In the genomic region with DNA sequence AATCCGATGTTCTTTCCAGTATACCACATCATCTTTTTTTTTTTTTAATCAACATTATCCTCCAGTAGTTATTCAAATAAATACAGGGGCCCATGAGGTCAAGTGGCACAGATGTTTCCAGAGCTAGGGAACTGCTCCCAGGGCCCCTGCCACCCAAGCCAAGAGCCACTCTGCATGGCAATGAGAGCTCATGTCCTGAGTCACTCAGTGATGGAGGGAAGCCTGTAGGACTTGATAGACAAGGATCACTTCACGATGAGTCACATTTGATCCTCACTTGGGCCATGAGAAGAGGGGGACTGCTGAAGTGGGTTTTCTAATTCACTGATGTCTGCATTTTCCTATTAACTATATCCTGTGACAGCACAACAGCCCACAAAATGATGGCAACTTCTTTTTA, we compare ENCODE assay signal across 20 cellular contexts.
DNase-seq lines count a peak whose midpoint lies in the region; ATAC-seq, FAIRE-seq and TF ChIP-seq lines count a peak whose summit lies in the region.
"Had no signal": no experiment of that assay in that cellular context is flagged by ENCODE, and none has a peak within 500 bp of the region (broad histone marks: within the 10 kb centered on the region; RNA-seq: fewer than 3 reads in every experiment).

No MANE protein-coding gene starts in this region.

- no peak overlapping the region for H3K4me2 ChIP-seq in A549
- H3K4me2 ChIP-seq: GM23338 had no signal

- POLR2A ChIA-PET in A549 (lab: Yijun Ruan, JAX), result no interaction called here

- no peaks in the 10 kb centered on the region for H3K27me3 ChIP-seq in MG63
- H3K27me3 ChIP-seq in bronchial epithelial cell (ENCODE audit: control insufficient read depth, insufficient read depth, low read length), result no peaks in the 10 kb centered on the region
- no peaks in the 10 kb centered on the region for H3K27me3 ChIP-seq in tibial nerve
- H3K27me3 ChIP-seq in uterus, result no peaks in the 10 kb centered on the region
- H3K27me3 ChIP-seq in suprapubic skin, result no peaks in the 10 kb centered on the region
- H3K27me3 ChIP-seq: SJSA1 had no signal

- intact Hi-C loops in uterus (cut with DNase I; ENCODE audit: low total_unique reads), result no loop called here

- ATAC-seq in A549 (peak in 1 of 2 experiments; percentile 10; a peak in 1 of 6 replicates), GM18907 (IDR thresholded peaks at IDR 0.05; ENCODE audit: unreplicated experiment) (no peak)
- ATAC-seq: GM23338 had no signal

- TF ChIP-seq RAD21 in A549 (conservative IDR thresholded peaks at IDR 0.05 in 1 of 2, IDR thresholded peaks at IDR 0.05 in 1 of 2), result no peak

- FAIRE-seq in A549 (lab: Jason Lieb, UNC) (no peak), bronchial epithelial cell (lab: Jason Lieb, UNC) (no peak)
- FAIRE-seq: GM19239 had no signal

- H3K4me3 ChIP-seq in A549 (no peak overlapping the region), MG63 (no peak overlapping the region), bronchial epithelial cell (ENCODE audit: low read depth, low read length) (no peak overlapping the region), tibial nerve (no peak overlapping the region), uterus (no peak overlapping the region), suprapubic skin (no peak overlapping the region)
- H3K4me3 ChIP-seq: GM23338, SJSA1 had no signal

- H3K4me1 ChIP-seq in A549, result peaks cover 22% of the 10 kb centered on the region
- H3K4me1 ChIP-seq in tibial nerve, result peaks cover 0 to 26% (median 5%) of the 10 kb centered on the region in 4 donors
- no peaks in the 10 kb centered on the region for H3K4me1 ChIP-seq in uterus
- peaks cover 35% of the 10 kb centered on the region for H3K4me1 ChIP-seq in suprapubic skin

- H3K9me3 ChIP-seq in A549 (no peaks in the 10 kb centered on the region; the same call in 2 of the 3 replicates), MG63 (no peaks in the 10 kb centered on the region; the same call in 1 of the 2 replicates), tibial nerve (no peaks in the 10 kb centered on the region), uterus (no peaks in the 10 kb centered on the region), suprapubic skin (no peaks in the 10 kb centered on the region)

- no peak for TF ChIP-seq POLR2A in A549 (IDR thresholded peaks at IDR 0.05; ENCODE audit: low read length)
- TF ChIP-seq POLR2A in tibial nerve (IDR thresholded peaks at IDR 0.05), result no peak
- TF ChIP-seq POLR2A in uterus (IDR thresholded peaks at IDR 0.05), result no peak
- TF ChIP-seq POLR2A in suprapubic skin (IDR thresholded peaks at IDR 0.05), result no peak

- no peak for TF ChIP-seq CTCF in A549 (IDR thresholded peaks at IDR 0.05)
- TF ChIP-seq CTCF in bronchial epithelial cell (IDR thresholded peaks at IDR 0.05; ENCODE audit: insufficient read depth, low read length, severe bottlenecking), result no peak
- TF ChIP-seq CTCF in tibial nerve (IDR thresholded peaks at IDR 0.05), result no peak
- TF ChIP-seq CTCF in uterus (IDR thresholded peaks at IDR 0.05), result no peak
- TF ChIP-seq CTCF in suprapubic skin (IDR thresholded peaks at IDR 0.05), result no peak

- H3K27ac ChIP-seq in A549 (peak overlapping the region in 1 of 2 experiments; percentile 28; a peak in 3 of 6 replicates), tibial nerve (no peak overlapping the region), uterus (no peak overlapping the region), suprapubic skin (no peak overlapping the region)
- H3K27ac ChIP-seq: 22Rv1, SJSA1 had no signal

- H3K36me3 ChIP-seq in MG63, result no peaks in the 10 kb centered on the region
- H3K36me3 ChIP-seq in bronchial epithelial cell (ENCODE audit: control insufficient read depth, insufficient read depth, low read length), result no peaks in the 10 kb centered on the region
- H3K36me3 ChIP-seq in tibial nerve, result no peaks in the 10 kb centered on the region
- H3K36me3 ChIP-seq in uterus, result no peaks in the 10 kb centered on the region
- no peaks in the 10 kb centered on the region for H3K36me3 ChIP-seq in suprapubic skin
- H3K36me3 ChIP-seq: SJSA1 had no signal

- WGBS in A549 (ENCODE audit: missing lambda C conversion rate), result 90% methylated on average over 2 of the region's 2 CpGs
- WGBS in tibial nerve, 2 donors, result 94 to 96% methylated on average over 2 of the region's 2 CpGs
- 93% methylated on average over 2 of the region's 2 CpGs for WGBS in suprapubic skin

- TF ChIP-seq EP300 in A549 (IDR thresholded peaks at IDR 0.05) (no peak), tibial nerve (IDR thresholded peaks at IDR 0.05) (no peak), suprapubic skin (IDR thresholded peaks at IDR 0.05) (no peak)

- peak in 1 of 2 experiments; percentile 36 for DNase-seq in A549 (ENCODE audit: low read depth in 1 of 2, low spot score in 1 of 2)
- DNase-seq in MG63, result peak; percentile 60
- peak; percentile 36 for DNase-seq in bronchial epithelial cell (ENCODE audit: low read depth)
- DNase-seq in islet precursor cell, result peak; percentile 62
- DNase-seq in tibial nerve (ENCODE audit: low spot score in 2 of 2), result no peak
- DNase-seq in uterus, result no peak
- DNase-seq in suprapubic skin (ENCODE audit: low spot score in 2 of 2), result no peak
- DNase-seq: DMS 273 treated with DMSO at 0.1 percent for 48 hours, GF-D8, HCEC 1CT, MV-4-11, NCI-H1417, NCI-H187 treated with DMSO at 0.1 percent for 48 hours, NCI-H345, NCI-H524 treated with DMSO at 0.1 percent for 48 hours had no signal

- CTCF ChIA-PET in A549 (lab: Yijun Ruan, JAX), result interaction anchor here (0.5 to 1.3 kb wide), 2 partner anchors 67 to 435 kb away, joined by 3 to 4 read pairs; no protein-coding TSS in a partner anchor

TF ChIP-seq in A549, 52 proteins besides CTCF, POLR2A, EP300 and RAD21:
- TF ChIP-seq ZNF302 (CRISPR knock-in tag; IDR thresholded peaks at IDR 0.05) (no peak), GATA3 (IDR thresholded peaks at IDR 0.05; ENCODE audit: borderline replicate concordance) (no peak), FOSL2 (IDR thresholded peaks at IDR 0.05) (no peak), FOSL2 (CRISPR knock-in tag; IDR thresholded peaks at IDR 0.05) (peak; percentile 30; the same call in 1 of the 2 replicates)

Comparison
In these comparisons a context has a peak if more than half of its experiments do, and no peak if none do; other contexts are left out.
1. DNase-seq: peak in MG63 (single experiment), bronchial epithelial cell (single experiment) and islet precursor cell (single experiment); none in tibial nerve (0 of 2), uterus (0 of 2) and suprapubic skin (0 of 2).